ENCODE assay signal across 21 cellular contexts in the genomic region with DNA sequence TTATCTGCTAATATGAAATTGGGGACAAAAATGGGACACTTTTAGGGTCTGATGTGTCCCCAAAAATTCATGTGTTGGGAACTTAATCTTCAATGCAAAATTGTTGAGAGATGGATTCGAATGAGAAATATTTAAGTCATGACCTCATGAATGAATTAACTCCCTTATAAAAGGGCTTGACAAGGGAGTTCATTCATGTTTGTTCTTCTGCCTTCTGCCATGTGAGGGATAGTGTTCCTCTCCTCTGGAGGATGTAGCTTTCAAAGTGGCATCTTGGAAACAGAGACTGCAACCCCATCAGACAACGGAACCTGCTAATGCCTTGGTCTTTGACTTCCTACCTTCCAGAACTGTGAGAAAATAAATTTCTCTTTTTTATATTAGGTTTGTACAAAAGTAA.
A peak's percentile ranks its signal among the peaks of the same experiment; 100 is the strongest.
DNase-seq lines count a peak whose midpoint lies in the region; ATAC-seq and TF ChIP-seq lines count a peak whose summit lies in the region.
"Had no signal": no experiment of that assay in that cellular context is flagged by ENCODE, and none has a peak within 500 bp of the region (broad histone marks: within the 10 kb centered on the region; RNA-seq: fewer than 3 reads in every experiment).

No MANE protein-coding gene starts in this region.

- DNase-seq in COLO829 (ENCODE audit: low spot score) (peak; percentile 48), globus pallidus (ENCODE audit: low spot score) (peak; percentile 17), pons (ENCODE audit: low spot score) (peak; percentile 80), chondrocyte (ENCODE audit: low spot score) (no peak), nephron progenitor cell (no peak), GM19240 (ENCODE audit: insufficient read length, low spot score) (no peak)
- DNase-seq: CD4-positive, CD25-positive, alpha-beta regulatory T cell; CD8-positive, alpha-beta T cell; DMS 273 treated with DMSO at 0.1 percent for 48 hours; DMS79; EL; GDM1; H7; HCEC 1CT had no signal

- H3K27ac Mint-ChIP-seq in chondrocyte (ENCODE audit: unreplicated experiment) (no peak overlapping the region), nephron progenitor cell (no peak overlapping the region)
- H3K27ac Mint-ChIP-seq in activated T-helper 17 cell treated with anti-CD3 and anti-CD28 coated beads, Interleukin-2, amount 50 U/mL, for 72 hours: no peak overlapping the region
- H3K27ac Mint-ChIP-seq: B cell; CD4-positive, CD25-positive, alpha-beta regulatory T cell; CD8-positive, alpha-beta T cell had no signal

- H3K27ac ChIP-seq in mesodermal cell (ENCODE audit: low read depth, low read length, severe bottlenecking): peak overlapping the region; percentile 11
- H3K27ac ChIP-seq: 22Rv1, BLaER1, C4-2B had no signal

- no CpG with 5 or more reads among the region's 2 CpGs for WGBS in mesodermal cell (ENCODE audit: insufficient coverage in 2 of 2), 2 experiments

- no peak overlapping the region for H3K4me3 ChIP-seq in mesodermal cell (ENCODE audit: extremely low read depth, insufficient read depth, low read length, poor library complexity, severe bottlenecking)
- H3K4me3 ChIP-seq: BLaER1, GM12878 had no signal

- no peaks in the 10 kb centered on the region for H3K4me1 Mint-ChIP-seq in chondrocyte (ENCODE audit: low read depth)
- H3K4me1 Mint-ChIP-seq in nephron progenitor cell: peaks cover 14% of the 10 kb centered on the region
- no peaks in the 10 kb centered on the region for H3K4me1 Mint-ChIP-seq in activated T-helper 17 cell treated with anti-CD3 and anti-CD28 coated beads, Interleukin-2, amount 50 U/mL, for 72 hours
- H3K4me1 Mint-ChIP-seq: B cell; CD4-positive, CD25-positive, alpha-beta regulatory T cell had no signal

- H3K9me3 Mint-ChIP-seq in chondrocyte (ENCODE audit: low read depth) (no peaks in the 10 kb centered on the region), nephron progenitor cell (peaks cover 8% of the 10 kb centered on the region)
- H3K9me3 Mint-ChIP-seq in activated T-helper 17 cell treated with anti-CD3 and anti-CD28 coated beads, Interleukin-2, amount 50 U/mL, for 72 hours: peaks cover 5% of the 10 kb centered on the region
- H3K9me3 Mint-ChIP-seq: CD8-positive, alpha-beta T cell had no signal

- no peaks in the 10 kb centered on the region for H3K36me3 ChIP-seq in mesodermal cell (ENCODE audit: control insufficient read depth, insufficient read depth, low read length)
- H3K36me3 ChIP-seq: BLaER1 had no signal

- H3K9me3 ChIP-seq in mesodermal cell (ENCODE audit: control insufficient read depth, low read length): no peaks in the 10 kb centered on the region
- H3K9me3 ChIP-seq: BLaER1 had no signal

- H3K27me3 Mint-ChIP-seq in chondrocyte (ENCODE audit: low read depth) (peaks cover 6% of the 10 kb centered on the region), nephron progenitor cell (ENCODE audit: low read depth, poor library complexity) (peaks cover 2% of the 10 kb centered on the region)
- H3K27me3 Mint-ChIP-seq in activated T-helper 17 cell treated with anti-CD3 and anti-CD28 coated beads, Interleukin-2, amount 50 U/mL, for 72 hours: no peaks in the 10 kb centered on the region
- H3K27me3 Mint-ChIP-seq: B cell; CD4-positive, CD25-positive, alpha-beta regulatory T cell had no signal

- TF ChIP-seq CTCF in chondrocyte (IDR thresholded peaks at IDR 0.05) (no peak), nephron progenitor cell (IDR thresholded peaks at IDR 0.05) (no peak)

- H3K4me3 Mint-ChIP-seq in chondrocyte (ENCODE audit: unreplicated experiment) (no peak overlapping the region), nephron progenitor cell (no peak overlapping the region)
- H3K4me3 Mint-ChIP-seq in activated T-helper 17 cell treated with anti-CD3 and anti-CD28 coated beads, Interleukin-2, amount 50 U/mL, for 72 hours: no peak overlapping the region
- H3K4me3 Mint-ChIP-seq: B cell; CD4-positive, CD25-positive, alpha-beta regulatory T cell; CD8-positive, alpha-beta T cell had no signal

- H3K36me3 Mint-ChIP-seq in chondrocyte (ENCODE audit: low read depth): no peaks in the 10 kb centered on the region
- no peaks in the 10 kb centered on the region for H3K36me3 Mint-ChIP-seq in nephron progenitor cell (ENCODE audit: low read depth)
- no peaks in the 10 kb centered on the region for H3K36me3 Mint-ChIP-seq in activated T-helper 17 cell treated with anti-CD3 and anti-CD28 coated beads, Interleukin-2, amount 50 U/mL, for 72 hours (ENCODE audit: low read depth)
- H3K36me3 Mint-ChIP-seq: CD4-positive, CD25-positive, alpha-beta regulatory T cell; CD8-positive, alpha-beta T cell had no signal

- ATAC-seq in activated T-helper 17 cell treated with anti-CD3 and anti-CD28 coated beads, Interleukin-2, amount 50 U/mL, for 72 hours (replicated peaks): no peak
- ATAC-seq: CD8-positive, alpha-beta T cell; GM12878 had no signal

- H3K4me1 ChIP-seq in mesodermal cell (ENCODE audit: control insufficient read depth, insufficient read depth, low read length, poor library complexity, severe bottlenecking): no peaks in the 10 kb centered on the region

Comparison
In these comparisons a context has a peak if more than half of its experiments do, and no peak if none do; other contexts are left out.
1. DNase-seq: peak in COLO829 (single experiment), globus pallidus (single experiment) and pons (single experiment); none in chondrocyte (single experiment), nephron progenitor cell (single experiment) and GM19240 (single experiment).